In the genomic region with DNA sequence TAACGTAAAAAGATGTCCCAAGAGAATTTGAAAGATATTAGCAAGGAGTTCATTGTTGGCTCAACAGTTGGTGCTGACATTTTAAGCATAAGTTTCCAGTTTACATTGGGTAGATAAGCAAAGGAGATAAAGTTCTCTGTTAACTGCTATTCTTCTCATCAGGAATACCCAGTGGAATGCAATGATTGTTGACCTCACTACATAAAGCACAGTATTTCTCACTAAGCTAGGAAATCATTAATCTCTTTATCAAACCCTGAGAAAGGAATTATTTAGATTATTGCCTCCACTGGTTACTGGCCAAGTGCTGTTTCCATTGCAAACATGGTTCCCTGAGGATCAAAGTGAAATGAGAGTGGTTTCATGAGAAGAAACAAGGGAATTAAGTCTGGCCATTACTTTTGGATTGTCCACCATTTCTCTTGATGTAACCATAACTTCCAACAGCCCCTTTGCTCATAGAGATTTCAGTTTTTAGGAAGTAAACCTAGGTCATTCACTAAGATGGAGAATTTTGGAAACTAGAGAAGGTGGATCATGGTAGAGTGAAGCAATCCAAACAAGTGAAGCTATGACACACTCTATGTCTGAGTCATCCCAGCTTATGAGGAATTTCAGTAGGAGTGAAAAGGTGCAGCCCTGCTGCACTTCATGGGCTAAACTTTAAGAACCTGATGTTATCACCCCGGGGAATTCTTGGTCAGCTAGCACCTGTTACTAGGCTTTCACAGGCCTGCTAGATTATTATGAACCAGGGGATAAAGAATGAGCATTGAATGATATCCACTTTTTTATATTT, we compare ENCODE assay signal across 17 cellular contexts.
DNase-seq lines count a peak whose midpoint lies in the region; ATAC-seq, FAIRE-seq and TF ChIP-seq lines count a peak whose summit lies in the region.
"Had no signal": no experiment of that assay in that cellular context is flagged by ENCODE, and none has a peak within 500 bp of the region (broad histone marks: within the 10 kb centered on the region; RNA-seq: fewer than 3 reads in every experiment).

No MANE protein-coding gene starts in this region.

- FAIRE-seq in pancreas (lab: Jason Lieb, UNC) = no peak
- FAIRE-seq: D721Med had no signal

- DNase-seq in GM03348 (ENCODE audit: low spot score) (peak; percentile 5), RPMI7951 (ENCODE audit: low read depth) (peak; percentile 47), fibroblast of peridontal ligament (ENCODE audit: extremely low read depth) (peak; percentile 24), pancreas (no peak), activated T-cell treated with anti-CD3 and anti-CD28 coated beads for 4 hours (no peak), hepatic stellate cell (ENCODE audit: low spot score) (no peak), head of caudate nucleus (no peak), heart right ventricle (no peak)
- DNase-seq: hypothalamus; MG63; NCI-H1930; NCI-H526 treated with DMSO at 0.1 percent for 48 hours; stimulated activated naive CD4-positive, alpha-beta T cell; WERI-Rb-1 had no signal

- intact Hi-C loops in pancreas (cut with DNase I) = no loop called here
- intact Hi-C loops in head of caudate nucleus (cut with DNase I) = no loop called here
- intact Hi-C loops in heart right ventricle (cut with DNase I) = no loop called here

- H3K4me3 ChIP-seq in pancreas (no peak overlapping the region), heart right ventricle (no peak overlapping the region)
- H3K4me3 ChIP-seq: MG63 had no signal

- H3K27ac ChIP-seq in pancreas = no peak overlapping the region
- H3K27ac ChIP-seq in heart right ventricle = no peak overlapping the region
- H3K27ac ChIP-seq: WERI-Rb-1 had no signal

- TF ChIP-seq CTCF in pancreas (IDR thresholded peaks at IDR 0.05) (no peak), heart right ventricle (IDR thresholded peaks at IDR 0.05) (no peak)

- H3K4me1 ChIP-seq in pancreas (no peaks in the 10 kb centered on the region), heart right ventricle (peaks cover 0 to 7% (median 0%) of the 10 kb centered on the region in 9 donors)

- no peaks in the 10 kb centered on the region for H3K27me3 ChIP-seq in pancreas
- H3K27me3 ChIP-seq in heart right ventricle = no peaks in the 10 kb centered on the region
- H3K27me3 ChIP-seq: MG63 had no signal

- H3K9me3 ChIP-seq in pancreas = no peaks in the 10 kb centered on the region
- H3K9me3 ChIP-seq in heart right ventricle = no peaks in the 10 kb centered on the region
- H3K9me3 ChIP-seq: MG63 had no signal

- ATAC-seq in pancreas = peak in 3 of 4 donors; percentile 21 to 66 (median 63)
- ATAC-seq in heart right ventricle = no peak
- ATAC-seq: left lobe of liver, Panc1 had no signal

- H3K36me3 ChIP-seq in pancreas (no peaks in the 10 kb centered on the region), heart right ventricle (no peaks in the 10 kb centered on the region)
- H3K36me3 ChIP-seq: MG63, WERI-Rb-1 had no signal

- 43 to 48% methylated on average over 2 of the region's 2 CpGs for WGBS in pancreas, 2 donors
- 69 to 78% methylated on average over 2 of the region's 2 CpGs for WGBS in heart right ventricle, 2 donors

Comparison
In these comparisons a context has a peak if more than half of its experiments do, and no peak if none do; other contexts are left out.
1. DNase-seq: peak in GM03348 (single experiment), RPMI7951 (single experiment) and fibroblast of peridontal ligament (single experiment); none in pancreas (0 of 6), activated T-cell treated with anti-CD3 and anti-CD28 coated beads for 4 hours (single experiment), hepatic stellate cell (single experiment), head of caudate nucleus (0 of 42) and heart right ventricle (0 of 2).
2. ATAC-seq: peak in pancreas (3 of 4); none in heart right ventricle (0 of 8).